24 cellular contexts compared by ENCODE assay signal in genomic region chr19:16016226-16017137, GRCh38. TPM values are rescaled to one million over a fixed set of nuclear protein-coding genes. Genes with fewer than 3 reads are reported as not detected.
DNase-seq lines count a peak whose midpoint lies in the region; ATAC-seq and TF ChIP-seq lines count a peak whose summit lies in the region.
"Had no signal": no experiment of that assay in that cellular context is flagged by ENCODE, and none has a peak within 500 bp of the region (broad histone marks: within the 10 kb centered on the region; RNA-seq: fewer than 3 reads in every experiment).

No MANE protein-coding gene starts in this region.

- no peaks in the 10 kb centered on the region for H3K4me1 ChIP-seq in testis

- no peak for ATAC-seq in activated CD4-positive, CD25-positive, alpha-beta regulatory T cell treated with anti-CD3 and anti-CD28 coated beads, Interleukin-2, amount 50 U/mL, for 24 hours
- no peak for ATAC-seq in activated naive CD8-positive, alpha-beta T cell treated with anti-CD3 and anti-CD28 coated beads, Interleukin-2, amount 10 ng/mL, durations not matched to agents 7 days and 5 days (ENCODE audit: low read depth)
- peak; percentile 65 for ATAC-seq in left lobe of liver
- no peak for ATAC-seq in GM18870 (IDR thresholded peaks at IDR 0.05; ENCODE audit: unreplicated experiment)
- ATAC-seq: Right ventricle myocardium inferior had no signal

- H3K36me3 ChIP-seq in testis (ENCODE audit: low read depth, missing control alignments), result no peaks in the 10 kb centered on the region
- H3K36me3 ChIP-seq: BLaER1 treated with 17β-estradiol and CSF1 and Interleukin-3, amounts not matched to agents 10 nM and 100 nM had no signal

- no peaks in the 10 kb centered on the region for H3K27me3 ChIP-seq in testis
- H3K27me3 ChIP-seq: BLaER1 treated with 17β-estradiol and CSF1 and Interleukin-3, amounts not matched to agents 10 nM and 100 nM had no signal

- DNase-seq in activated CD4-positive, CD25-positive, alpha-beta regulatory T cell treated with anti-CD3 and anti-CD28 coated beads, Interleukin-2, amount 50 U/mL, for 72 hours, result peak; percentile 26
- peak; percentile 17 for DNase-seq in activated naive CD8-positive, alpha-beta T cell treated with anti-CD3 and anti-CD28 coated beads, Interleukin-2, amount 10 ng/mL, durations not matched to agents 7 days and 5 days
- DNase-seq in activated naive CD8-positive, alpha-beta T cell treated with anti-CD3 and anti-CD28 coated beads for 36 hours, result no peak
- DNase-seq in left lobe of liver (ENCODE audit: low spot score) (peak; percentile 49), testis (peak; percentile 11), SHP77 (lab: John Stamatoyannopoulos, UW) (no peak)
- DNase-seq: 8988T; Calu3; CD8-positive, alpha-beta memory T cell; DMS53; GDM1; Karpas-422; MV-4-11; NCI-H1105 treated with DMSO at 0.1 percent for 48 hours; NCI-H2029 treated with DMSO at 0.1 percent for 48 hours; NCI-H2171; NCI-H345; NCI-H526; OCI-M1 had no signal

- H3K27ac ChIP-seq in testis, result no peak overlapping the region
- H3K27ac ChIP-seq: BLaER1 treated with 17β-estradiol and CSF1 and Interleukin-3, amounts not matched to agents 10 nM and 100 nM had no signal

- no peaks in the 10 kb centered on the region for H3K36me3 Mint-ChIP-seq in activated naive CD8-positive, alpha-beta T cell treated with anti-CD3 and anti-CD28 coated beads, Interleukin-2, amount 10 ng/mL, durations not matched to agents 7 days and 5 days
- H3K36me3 Mint-ChIP-seq in activated naive CD8-positive, alpha-beta T cell treated with anti-CD3 and anti-CD28 coated beads for 36 hours, result no peaks in the 10 kb centered on the region
- H3K36me3 Mint-ChIP-seq: CD8-positive, alpha-beta memory T cell; IgD-negative memory B cell had no signal

- intact Hi-C loops in testis (cut with DNase I; ENCODE audit: low total_unique reads), result no loop called here

- no peak overlapping the region for H3K27ac Mint-ChIP-seq in activated naive CD8-positive, alpha-beta T cell treated with anti-CD3 and anti-CD28 coated beads, Interleukin-2, amount 10 ng/mL, durations not matched to agents 7 days and 5 days
- H3K27ac Mint-ChIP-seq in activated naive CD8-positive, alpha-beta T cell treated with anti-CD3 and anti-CD28 coated beads for 36 hours, result no peak overlapping the region

- H3K4me3 Mint-ChIP-seq in activated naive CD8-positive, alpha-beta T cell treated with anti-CD3 and anti-CD28 coated beads, Interleukin-2, amount 10 ng/mL, durations not matched to agents 7 days and 5 days, result no peak overlapping the region
- H3K4me3 Mint-ChIP-seq in activated naive CD8-positive, alpha-beta T cell treated with anti-CD3 and anti-CD28 coated beads for 36 hours, result no peak overlapping the region
- H3K4me3 Mint-ChIP-seq: CD8-positive, alpha-beta memory T cell; IgD-negative memory B cell had no signal

- 92 to 96% methylated on average over 8 to 15 of the region's 15 CpGs for WGBS in testis, 2 donors

- no peak overlapping the region for H3K4me3 ChIP-seq in testis
- H3K4me3 ChIP-seq: BLaER1 treated with 17β-estradiol and CSF1 and Interleukin-3, amounts not matched to agents 10 nM and 100 nM had no signal

- no peaks in the 10 kb centered on the region for H3K4me1 Mint-ChIP-seq in activated naive CD8-positive, alpha-beta T cell treated with anti-CD3 and anti-CD28 coated beads, Interleukin-2, amount 10 ng/mL, durations not matched to agents 7 days and 5 days
- no peaks in the 10 kb centered on the region for H3K4me1 Mint-ChIP-seq in activated naive CD8-positive, alpha-beta T cell treated with anti-CD3 and anti-CD28 coated beads for 36 hours
- H3K4me1 Mint-ChIP-seq: CD8-positive, alpha-beta memory T cell; IgD-negative memory B cell had no signal

- H3K9me3 ChIP-seq in testis, result no peaks in the 10 kb centered on the region

- H3K27me3 Mint-ChIP-seq in activated naive CD8-positive, alpha-beta T cell treated with anti-CD3 and anti-CD28 coated beads, Interleukin-2, amount 10 ng/mL, durations not matched to agents 7 days and 5 days, result no peaks in the 10 kb centered on the region
- no peaks in the 10 kb centered on the region for H3K27me3 Mint-ChIP-seq in activated naive CD8-positive, alpha-beta T cell treated with anti-CD3 and anti-CD28 coated beads for 36 hours
- H3K27me3 Mint-ChIP-seq: CD8-positive, alpha-beta memory T cell; IgD-negative memory B cell had no signal

- TF ChIP-seq POLR2A in testis (IDR thresholded peaks at IDR 0.05), result no peak

- H3K9me3 Mint-ChIP-seq in activated naive CD8-positive, alpha-beta T cell treated with anti-CD3 and anti-CD28 coated beads, Interleukin-2, amount 10 ng/mL, durations not matched to agents 7 days and 5 days, result no peaks in the 10 kb centered on the region
- H3K9me3 Mint-ChIP-seq in activated naive CD8-positive, alpha-beta T cell treated with anti-CD3 and anti-CD28 coated beads for 36 hours, result no peaks in the 10 kb centered on the region
- H3K9me3 Mint-ChIP-seq: CD8-positive, alpha-beta memory T cell; IgD-negative memory B cell had no signal

- no peak for TF ChIP-seq CTCF in testis (IDR thresholded peaks at IDR 0.05)

- POLR2A ChIA-PET in activated naive CD8-positive, alpha-beta T cell treated with anti-CD3 and anti-CD28 coated beads, Interleukin-2, amount 10 ng/mL, durations not matched to agents 7 days and 5 days (lab: Charles Lee), result no interaction called here

RNA-seq across cellular contexts. Expression of gene TPM4, which starts 59.8 kb away (rescaled TPM):
- 100 to 1,000 TPM; 278 to 282 TPM for total RNA-seq in activated naive CD8-positive, alpha-beta T cell treated with anti-CD3 and anti-CD28 coated beads, Interleukin-2, amount 10 ng/mL, durations not matched to agents 7 days and 5 days
- total RNA-seq in activated naive CD8-positive, alpha-beta T cell treated with anti-CD3 and anti-CD28 coated beads for 36 hours, result 100 to 1,000 TPM; 203 to 204 TPM
- 21.0 TPM for total RNA-seq in left lobe of liver
- total RNA-seq in testis, result 100 to 1,000 TPM; 212 to 271 TPM
- 227 TPM for polyA plus RNA-seq in testis (ENCODE audit: insufficient read depth, low read depth, low replicate concordance)

Comparison
In these comparisons a context has a peak if more than half of its experiments do, and no peak if none do; other contexts are left out.
1. DNase-seq: peak in activated CD4-positive, CD25-positive, alpha-beta regulatory T cell treated with anti-CD3 and anti-CD28 coated beads, Interleukin-2, amount 50 U/mL, for 72 hours (single experiment), activated naive CD8-positive, alpha-beta T cell treated with anti-CD3 and anti-CD28 coated beads, Interleukin-2, amount 10 ng/mL, durations not matched to agents 7 days and 5 days (single experiment), left lobe of liver (single experiment) and testis (single experiment); none in activated naive CD8-positive, alpha-beta T cell treated with anti-CD3 and anti-CD28 coated beads for 36 hours (single experiment) and SHP77 (0 of 2).